ENCODE assay signal across 1 cellular context in the genomic region with DNA sequence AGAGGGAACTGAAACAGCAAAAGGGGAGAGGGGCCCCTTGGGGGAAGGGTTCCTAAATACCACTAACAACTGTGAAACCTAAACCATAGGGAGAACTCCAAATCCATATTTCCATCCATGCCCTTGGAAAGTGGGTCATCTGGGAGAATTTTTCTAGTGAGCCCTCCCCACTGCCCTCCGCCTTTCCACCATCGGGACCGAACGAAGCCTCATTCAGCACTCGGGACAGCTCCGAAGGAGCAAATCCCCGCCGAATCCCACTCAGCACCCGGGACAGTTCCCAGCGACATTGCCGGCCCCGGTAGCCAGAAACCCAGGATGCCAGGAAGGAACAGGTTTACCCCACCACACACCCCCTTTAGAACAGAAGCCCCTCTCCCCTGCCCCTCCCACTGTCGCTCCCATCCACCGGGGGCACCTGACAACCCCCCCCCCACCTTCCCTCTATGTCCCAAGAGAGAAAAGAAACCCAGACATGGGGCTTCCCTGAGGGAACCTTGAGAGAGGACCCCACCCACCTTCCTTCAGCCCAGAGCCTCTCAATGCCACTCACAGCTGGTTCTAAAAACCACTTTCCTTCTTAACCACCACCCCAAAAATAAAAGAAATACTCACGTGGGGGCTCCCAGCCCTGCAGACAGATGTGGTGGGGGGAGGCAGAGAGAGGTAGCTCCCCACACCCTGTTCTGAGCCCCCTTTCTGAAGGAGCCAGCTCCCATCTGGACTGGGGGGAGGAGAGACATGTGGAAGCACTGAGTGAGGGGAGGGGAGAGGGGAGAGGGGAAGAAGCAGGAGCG.
TF ChIP-seq lines count a peak whose summit lies in the region.

No MANE protein-coding gene starts in this region.

TF ChIP-seq in HepG2, 621 proteins besides CTCF, POLR2A, EP300 and RAD21 (continued from another document and continues in another):
- TF ChIP-seq ZNF678 (CRISPR knock-in tag; IDR thresholded peaks at IDR 0.05), result peak; percentile 98
- no peak for TF ChIP-seq ZNF383 (CRISPR knock-in tag; IDR thresholded peaks at IDR 0.05; ENCODE audit: borderline replicate concordance)
- peak; percentile 99 for TF ChIP-seq ZNF256 (CRISPR knock-in tag; conservative IDR thresholded peaks at IDR 0.05)
- TF ChIP-seq ZNF556 (CRISPR knock-in tag; IDR thresholded peaks at IDR 0.05; ENCODE audit: borderline replicate concordance), result peak; percentile 89
- TF ChIP-seq TCF7L2 (IDR thresholded peaks at IDR 0.05; ENCODE audit: low read depth, low read length), result no peak
- TF ChIP-seq ZNF547 (CRISPR knock-in tag; IDR thresholded peaks at IDR 0.05), result peak; percentile 97
- peak; percentile 93 for TF ChIP-seq KMT2B (CRISPR knock-in tag; IDR thresholded peaks at IDR 0.05)
- TF ChIP-seq ZNF343 (CRISPR knock-in tag; IDR thresholded peaks at IDR 0.05), result peak; percentile 95
- TF ChIP-seq ETV5 (CRISPR knock-in tag; IDR thresholded peaks at IDR 0.05; ENCODE audit: borderline replicate concordance), result peak; percentile 69
- TF ChIP-seq, protein P1, sequence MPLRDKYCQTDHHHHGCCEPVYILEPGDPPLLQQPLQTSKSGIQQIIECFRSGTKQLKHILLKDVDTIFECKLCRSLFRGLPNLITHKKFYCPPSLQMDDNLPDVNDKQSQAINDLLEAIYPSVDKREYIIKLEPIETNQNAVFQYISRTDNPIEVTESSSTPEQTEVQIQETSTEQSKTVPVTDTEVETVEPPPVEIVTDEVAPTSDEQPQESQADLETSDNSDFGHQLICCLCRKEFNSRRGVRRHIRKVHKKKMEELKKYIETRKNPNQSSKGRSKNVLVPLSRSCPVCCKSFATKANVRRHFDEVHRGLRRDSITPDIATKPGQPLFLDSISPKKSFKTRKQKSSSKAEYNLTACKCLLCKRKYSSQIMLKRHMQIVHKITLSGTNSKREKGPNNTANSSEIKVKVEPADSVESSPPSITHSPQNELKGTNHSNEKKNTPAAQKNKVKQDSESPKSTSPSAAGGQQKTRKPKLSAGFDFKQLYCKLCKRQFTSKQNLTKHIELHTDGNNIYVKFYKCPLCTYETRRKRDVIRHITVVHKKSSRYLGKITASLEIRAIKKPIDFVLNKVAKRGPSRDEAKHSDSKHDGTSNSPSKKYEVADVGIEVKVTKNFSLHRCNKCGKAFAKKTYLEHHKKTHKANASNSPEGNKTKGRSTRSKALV (CRISPR knock-in tag; IDR thresholded peaks at IDR 0.05), result peak; percentile 97
- TF ChIP-seq ATF7 (IDR thresholded peaks at IDR 0.05), result no peak
- 0 out of 2 replicates have a peak, but pooled peaks have one; percentile 58 for TF ChIP-seq ATF7 (CRISPR knock-in tag; IDR thresholded peaks at IDR 0.05)
- TF ChIP-seq, protein P2, sequence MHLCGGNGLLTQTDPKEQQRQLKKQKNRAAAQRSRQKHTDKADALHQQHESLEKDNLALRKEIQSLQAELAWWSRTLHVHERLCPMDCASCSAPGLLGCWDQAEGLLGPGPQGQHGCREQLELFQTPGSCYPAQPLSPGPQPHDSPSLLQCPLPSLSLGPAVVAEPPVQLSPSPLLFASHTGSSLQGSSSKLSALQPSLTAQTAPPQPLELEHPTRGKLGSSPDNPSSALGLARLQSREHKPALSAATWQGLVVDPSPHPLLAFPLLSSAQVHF (CRISPR knock-in tag; IDR thresholded peaks at IDR 0.05), result peak; percentile 98
- TF ChIP-seq, protein P3, sequence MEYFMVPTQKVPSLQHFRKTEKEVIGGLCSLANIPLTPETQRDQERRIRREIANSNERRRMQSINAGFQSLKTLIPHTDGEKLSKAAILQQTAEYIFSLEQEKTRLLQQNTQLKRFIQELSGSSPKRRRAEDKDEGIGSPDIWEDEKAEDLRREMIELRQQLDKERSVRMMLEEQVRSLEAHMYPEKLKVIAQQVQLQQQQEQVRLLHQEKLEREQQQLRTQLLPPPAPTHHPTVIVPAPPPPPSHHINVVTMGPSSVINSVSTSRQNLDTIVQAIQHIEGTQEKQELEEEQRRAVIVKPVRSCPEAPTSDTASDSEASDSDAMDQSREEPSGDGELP (IDR thresholded peaks at IDR 0.05; ENCODE audit: borderline replicate concordance, low read depth), result no peak
- no peak for TF ChIP-seq CEBPB (IDR thresholded peaks at IDR 0.05; ENCODE audit: borderline replicate concordance, low read depth, low read length)
- TF ChIP-seq ZNF138 (CRISPR knock-in tag; IDR thresholded peaks at IDR 0.05; ENCODE audit: low read depth), result peak; percentile 99
- TF ChIP-seq, protein P4, sequence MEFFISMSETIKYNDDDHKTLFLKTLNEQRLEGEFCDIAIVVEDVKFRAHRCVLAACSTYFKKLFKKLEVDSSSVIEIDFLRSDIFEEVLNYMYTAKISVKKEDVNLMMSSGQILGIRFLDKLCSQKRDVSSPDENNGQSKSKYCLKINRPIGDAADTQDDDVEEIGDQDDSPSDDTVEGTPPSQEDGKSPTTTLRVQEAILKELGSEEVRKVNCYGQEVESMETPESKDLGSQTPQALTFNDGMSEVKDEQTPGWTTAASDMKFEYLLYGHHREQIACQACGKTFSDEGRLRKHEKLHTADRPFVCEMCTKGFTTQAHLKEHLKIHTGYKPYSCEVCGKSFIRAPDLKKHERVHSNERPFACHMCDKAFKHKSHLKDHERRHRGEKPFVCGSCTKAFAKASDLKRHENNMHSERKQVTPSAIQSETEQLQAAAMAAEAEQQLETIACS (CRISPR knock-in tag; IDR thresholded peaks at IDR 0.05), result peak; percentile 59
- TF ChIP-seq RCOR2 (CRISPR knock-in tag; IDR thresholded peaks at IDR 0.05), result 0 out of 2 replicates have a peak, but pooled peaks have one; percentile 47
- no peak for TF ChIP-seq POLR2G (IDR thresholded peaks at IDR 0.05; ENCODE audit: low read depth, low read length)
- TF ChIP-seq ZNF749 (CRISPR knock-in tag; IDR thresholded peaks at IDR 0.05; ENCODE audit: borderline replicate concordance), result peak; percentile 99
- TF ChIP-seq, protein P5, sequence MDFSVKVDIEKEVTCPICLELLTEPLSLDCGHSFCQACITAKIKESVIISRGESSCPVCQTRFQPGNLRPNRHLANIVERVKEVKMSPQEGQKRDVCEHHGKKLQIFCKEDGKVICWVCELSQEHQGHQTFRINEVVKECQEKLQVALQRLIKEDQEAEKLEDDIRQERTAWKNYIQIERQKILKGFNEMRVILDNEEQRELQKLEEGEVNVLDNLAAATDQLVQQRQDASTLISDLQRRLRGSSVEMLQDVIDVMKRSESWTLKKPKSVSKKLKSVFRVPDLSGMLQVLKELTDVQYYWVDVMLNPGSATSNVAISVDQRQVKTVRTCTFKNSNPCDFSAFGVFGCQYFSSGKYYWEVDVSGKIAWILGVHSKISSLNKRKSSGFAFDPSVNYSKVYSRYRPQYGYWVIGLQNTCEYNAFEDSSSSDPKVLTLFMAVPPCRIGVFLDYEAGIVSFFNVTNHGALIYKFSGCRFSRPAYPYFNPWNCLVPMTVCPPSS (IDR thresholded peaks at IDR 0.05), result no peak
- peak; percentile 97 for TF ChIP-seq ZNF589 (CRISPR knock-in tag; conservative IDR thresholded peaks at IDR 0.05)
- TF ChIP-seq, protein P6, sequence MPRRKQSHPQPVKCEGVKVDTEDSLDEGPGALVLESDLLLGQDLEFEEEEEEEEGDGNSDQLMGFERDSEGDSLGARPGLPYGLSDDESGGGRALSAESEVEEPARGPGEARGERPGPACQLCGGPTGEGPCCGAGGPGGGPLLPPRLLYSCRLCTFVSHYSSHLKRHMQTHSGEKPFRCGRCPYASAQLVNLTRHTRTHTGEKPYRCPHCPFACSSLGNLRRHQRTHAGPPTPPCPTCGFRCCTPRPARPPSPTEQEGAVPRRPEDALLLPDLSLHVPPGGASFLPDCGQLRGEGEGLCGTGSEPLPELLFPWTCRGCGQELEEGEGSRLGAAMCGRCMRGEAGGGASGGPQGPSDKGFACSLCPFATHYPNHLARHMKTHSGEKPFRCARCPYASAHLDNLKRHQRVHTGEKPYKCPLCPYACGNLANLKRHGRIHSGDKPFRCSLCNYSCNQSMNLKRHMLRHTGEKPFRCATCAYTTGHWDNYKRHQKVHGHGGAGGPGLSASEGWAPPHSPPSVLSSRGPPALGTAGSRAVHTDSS (CRISPR knock-in tag; conservative IDR thresholded peaks at IDR 0.05), result no peak
- TF ChIP-seq, protein P7, sequence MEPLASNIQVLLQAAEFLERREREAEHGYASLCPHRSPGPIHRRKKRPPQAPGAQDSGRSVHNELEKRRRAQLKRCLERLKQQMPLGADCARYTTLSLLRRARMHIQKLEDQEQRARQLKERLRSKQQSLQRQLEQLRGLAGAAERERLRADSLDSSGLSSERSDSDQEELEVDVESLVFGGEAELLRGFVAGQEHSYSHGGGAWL (CRISPR knock-in tag; IDR thresholded peaks at IDR 0.05), result peak; percentile 100
- peak; percentile 33 for TF ChIP-seq STAG1 (CRISPR knock-in tag; IDR thresholded peaks at IDR 0.05)
- TF ChIP-seq, protein P8, sequence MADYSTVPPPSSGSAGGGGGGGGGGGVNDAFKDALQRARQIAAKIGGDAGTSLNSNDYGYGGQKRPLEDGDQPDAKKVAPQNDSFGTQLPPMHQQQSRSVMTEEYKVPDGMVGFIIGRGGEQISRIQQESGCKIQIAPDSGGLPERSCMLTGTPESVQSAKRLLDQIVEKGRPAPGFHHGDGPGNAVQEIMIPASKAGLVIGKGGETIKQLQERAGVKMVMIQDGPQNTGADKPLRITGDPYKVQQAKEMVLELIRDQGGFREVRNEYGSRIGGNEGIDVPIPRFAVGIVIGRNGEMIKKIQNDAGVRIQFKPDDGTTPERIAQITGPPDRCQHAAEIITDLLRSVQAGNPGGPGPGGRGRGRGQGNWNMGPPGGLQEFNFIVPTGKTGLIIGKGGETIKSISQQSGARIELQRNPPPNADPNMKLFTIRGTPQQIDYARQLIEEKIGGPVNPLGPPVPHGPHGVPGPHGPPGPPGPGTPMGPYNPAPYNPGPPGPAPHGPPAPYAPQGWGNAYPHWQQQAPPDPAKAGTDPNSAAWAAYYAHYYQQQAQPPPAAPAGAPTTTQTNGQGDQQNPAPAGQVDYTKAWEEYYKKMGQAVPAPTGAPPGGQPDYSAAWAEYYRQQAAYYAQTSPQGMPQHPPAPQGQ (CRISPR knock-in tag; IDR thresholded peaks at IDR 0.05; ENCODE audit: borderline replicate concordance), result no peak
- TF ChIP-seq, protein P9, sequence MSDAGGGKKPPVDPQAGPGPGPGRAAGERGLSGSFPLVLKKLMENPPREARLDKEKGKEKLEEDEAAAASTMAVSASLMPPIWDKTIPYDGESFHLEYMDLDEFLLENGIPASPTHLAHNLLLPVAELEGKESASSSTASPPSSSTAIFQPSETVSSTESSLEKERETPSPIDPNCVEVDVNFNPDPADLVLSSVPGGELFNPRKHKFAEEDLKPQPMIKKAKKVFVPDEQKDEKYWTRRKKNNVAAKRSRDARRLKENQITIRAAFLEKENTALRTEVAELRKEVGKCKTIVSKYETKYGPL (CRISPR knock-in tag; IDR thresholded peaks at IDR 0.05), result peak; percentile 98
- peak; percentile 96 for TF ChIP-seq ZNF564 (CRISPR knock-in tag; IDR thresholded peaks at IDR 0.05)
- TF ChIP-seq SOX13 (IDR thresholded peaks at IDR 0.05), result no peak
- TF ChIP-seq SOX13 (CRISPR knock-in tag; conservative IDR thresholded peaks at IDR 0.05 in 1 of 2, IDR thresholded peaks at IDR 0.05 in 1 of 2), result peak in 1 of 2 experiments; percentile 86; a peak in 2 of 4 replicates
- TF ChIP-seq, protein P10, sequence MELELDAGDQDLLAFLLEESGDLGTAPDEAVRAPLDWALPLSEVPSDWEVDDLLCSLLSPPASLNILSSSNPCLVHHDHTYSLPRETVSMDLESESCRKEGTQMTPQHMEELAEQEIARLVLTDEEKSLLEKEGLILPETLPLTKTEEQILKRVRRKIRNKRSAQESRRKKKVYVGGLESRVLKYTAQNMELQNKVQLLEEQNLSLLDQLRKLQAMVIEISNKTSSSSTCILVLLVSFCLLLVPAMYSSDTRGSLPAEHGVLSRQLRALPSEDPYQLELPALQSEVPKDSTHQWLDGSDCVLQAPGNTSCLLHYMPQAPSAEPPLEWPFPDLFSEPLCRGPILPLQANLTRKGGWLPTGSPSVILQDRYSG (CRISPR knock-in tag; IDR thresholded peaks at IDR 0.05), result peak; percentile 99
- TF ChIP-seq ZFP37 (CRISPR knock-in tag; IDR thresholded peaks at IDR 0.05; ENCODE audit: borderline replicate concordance), result peak; percentile 100
- peak; percentile 97 for TF ChIP-seq ARNT2 (CRISPR knock-in tag; IDR thresholded peaks at IDR 0.05; ENCODE audit: low read depth)
- TF ChIP-seq STAT5B (CRISPR knock-in tag; IDR thresholded peaks at IDR 0.05), result peak; percentile 99
- TF ChIP-seq, protein P11, sequence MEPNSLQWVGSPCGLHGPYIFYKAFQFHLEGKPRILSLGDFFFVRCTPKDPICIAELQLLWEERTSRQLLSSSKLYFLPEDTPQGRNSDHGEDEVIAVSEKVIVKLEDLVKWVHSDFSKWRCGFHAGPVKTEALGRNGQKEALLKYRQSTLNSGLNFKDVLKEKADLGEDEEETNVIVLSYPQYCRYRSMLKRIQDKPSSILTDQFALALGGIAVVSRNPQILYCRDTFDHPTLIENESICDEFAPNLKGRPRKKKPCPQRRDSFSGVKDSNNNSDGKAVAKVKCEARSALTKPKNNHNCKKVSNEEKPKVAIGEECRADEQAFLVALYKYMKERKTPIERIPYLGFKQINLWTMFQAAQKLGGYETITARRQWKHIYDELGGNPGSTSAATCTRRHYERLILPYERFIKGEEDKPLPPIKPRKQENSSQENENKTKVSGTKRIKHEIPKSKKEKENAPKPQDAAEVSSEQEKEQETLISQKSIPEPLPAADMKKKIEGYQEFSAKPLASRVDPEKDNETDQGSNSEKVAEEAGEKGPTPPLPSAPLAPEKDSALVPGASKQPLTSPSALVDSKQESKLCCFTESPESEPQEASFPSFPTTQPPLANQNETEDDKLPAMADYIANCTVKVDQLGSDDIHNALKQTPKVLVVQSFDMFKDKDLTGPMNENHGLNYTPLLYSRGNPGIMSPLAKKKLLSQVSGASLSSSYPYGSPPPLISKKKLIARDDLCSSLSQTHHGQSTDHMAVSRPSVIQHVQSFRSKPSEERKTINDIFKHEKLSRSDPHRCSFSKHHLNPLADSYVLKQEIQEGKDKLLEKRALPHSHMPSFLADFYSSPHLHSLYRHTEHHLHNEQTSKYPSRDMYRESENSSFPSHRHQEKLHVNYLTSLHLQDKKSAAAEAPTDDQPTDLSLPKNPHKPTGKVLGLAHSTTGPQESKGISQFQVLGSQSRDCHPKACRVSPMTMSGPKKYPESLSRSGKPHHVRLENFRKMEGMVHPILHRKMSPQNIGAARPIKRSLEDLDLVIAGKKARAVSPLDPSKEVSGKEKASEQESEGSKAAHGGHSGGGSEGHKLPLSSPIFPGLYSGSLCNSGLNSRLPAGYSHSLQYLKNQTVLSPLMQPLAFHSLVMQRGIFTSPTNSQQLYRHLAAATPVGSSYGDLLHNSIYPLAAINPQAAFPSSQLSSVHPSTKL (CRISPR knock-in tag; IDR thresholded peaks at IDR 0.05), result peak; percentile 88
- TF ChIP-seq, protein P12, sequence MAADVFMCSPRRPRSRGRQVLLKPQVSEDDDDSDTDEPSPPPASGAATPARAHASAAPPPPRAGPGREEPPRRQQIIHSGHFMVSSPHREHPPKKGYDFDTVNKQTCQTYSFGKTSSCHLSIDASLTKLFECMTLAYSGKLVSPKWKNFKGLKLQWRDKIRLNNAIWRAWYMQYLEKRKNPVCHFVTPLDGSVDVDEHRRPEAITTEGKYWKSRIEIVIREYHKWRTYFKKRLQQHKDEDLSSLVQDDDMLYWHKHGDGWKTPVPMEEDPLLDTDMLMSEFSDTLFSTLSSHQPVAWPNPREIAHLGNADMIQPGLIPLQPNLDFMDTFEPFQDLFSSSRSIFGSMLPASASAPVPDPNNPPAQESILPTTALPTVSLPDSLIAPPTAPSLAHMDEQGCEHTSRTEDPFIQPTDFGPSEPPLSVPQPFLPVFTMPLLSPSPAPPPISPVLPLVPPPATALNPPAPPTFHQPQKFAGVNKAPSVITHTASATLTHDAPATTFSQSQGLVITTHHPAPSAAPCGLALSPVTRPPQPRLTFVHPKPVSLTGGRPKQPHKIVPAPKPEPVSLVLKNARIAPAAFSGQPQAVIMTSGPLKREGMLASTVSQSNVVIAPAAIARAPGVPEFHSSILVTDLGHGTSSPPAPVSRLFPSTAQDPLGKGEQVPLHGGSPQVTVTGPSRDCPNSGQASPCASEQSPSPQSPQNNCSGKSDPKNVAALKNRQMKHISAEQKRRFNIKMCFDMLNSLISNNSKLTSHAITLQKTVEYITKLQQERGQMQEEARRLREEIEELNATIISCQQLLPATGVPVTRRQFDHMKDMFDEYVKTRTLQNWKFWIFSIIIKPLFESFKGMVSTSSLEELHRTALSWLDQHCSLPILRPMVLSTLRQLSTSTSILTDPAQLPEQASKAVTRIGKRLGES (CRISPR knock-in tag; IDR thresholded peaks at IDR 0.05; ENCODE audit: borderline replicate concordance), result peak; percentile 98
